28 cellular contexts compared by ENCODE assay signal in the genomic region with DNA sequence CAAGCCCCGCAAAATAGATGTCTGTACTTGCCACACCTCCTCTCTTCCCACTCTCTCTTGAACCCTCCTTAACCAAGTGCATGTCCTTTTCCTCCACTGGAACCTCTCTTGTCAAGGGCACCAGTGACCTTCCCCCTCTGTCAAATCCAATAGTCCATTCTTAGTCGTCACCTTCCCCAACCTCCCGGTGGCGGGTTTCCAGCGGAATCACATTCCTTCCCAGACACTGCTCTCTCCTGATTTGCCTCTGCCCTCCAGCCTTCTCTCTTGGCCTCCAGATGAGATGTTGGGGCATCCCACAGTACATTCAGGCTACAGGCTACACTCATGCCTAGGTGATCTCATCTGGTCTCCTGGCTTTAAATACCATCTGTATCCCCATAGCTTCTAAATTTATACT. TPM values are rescaled to one million over a fixed set of nuclear protein-coding genes. Genes with fewer than 3 reads are reported as not detected.
"Had no signal": no experiment of that assay in that cellular context is flagged by ENCODE, and none has a peak within 500 bp of the region (broad histone marks: within the 10 kb centered on the region; RNA-seq: fewer than 3 reads in every experiment).

No MANE protein-coding gene starts in this region.

- DNase-seq: activated B cell treated with CpG ODN at 0.5 μM for 24 hours; activated CD4-positive, alpha-beta T cell treated with anti-CD3 and anti-CD28 coated beads for 48 hours; activated CD4-positive, alpha-beta T cell treated with anti-CD3 and anti-CD28 coated beads, Interleukin-2, amount 50 U/mL, for 1 hour; activated CD4-positive, alpha-beta T cell treated with anti-CD3 and anti-CD28 coated beads, Interleukin-2, amount 50 U/mL, for 48 hours; activated CD8-positive, alpha-beta memory T cell treated with anti-CD3 and anti-CD28 coated beads for 24 hours; activated CD8-positive, alpha-beta T cell treated with anti-CD3 and anti-CD28 coated beads for 36 hours; activated effector memory CD4-positive, alpha-beta T cell treated with Interleukin-2 at 50 U/mL for 16 hours; activated gamma-delta T cell treated with Interleukin-2 at 50 U/mL for 16 hours; activated naive CD4-positive, alpha-beta T cell treated with anti-CD3 and anti-CD28 coated beads, Interleukin-2, amount 50 U/mL, for 16 hours; activated naive CD4-positive, alpha-beta T cell treated with Interleukin-2 at 50 U/mL for 16 hours; activated T-cell treated with anti-CD3 and anti-CD28 coated beads, Interleukin-2, amount 50 U/mL, for 4 hours; amniotic stem cell; anterior cingulate cortex; brain microvascular endothelial cell; caudate nucleus; colonic mucosa; effector CD8-positive, alpha-beta T cell; esophagus squamous epithelium; foreskin melanocyte; T-helper 1 cell; T-helper 17 cell; T1000; WERI-Rb-1 had no signal

- H3K4me3 ChIP-seq: colonic mucosa, esophagus squamous epithelium, gastroesophageal sphincter had no signal

- H3K9me3 ChIP-seq: colonic mucosa, esophagus squamous epithelium, gastroesophageal sphincter had no signal

- ATAC-seq: activated CD4-positive, CD25-positive, alpha-beta regulatory T cell treated with anti-CD3 and anti-CD28 coated beads, Interleukin-2, amount 50 U/mL, for 24 hours; activated CD8-positive, alpha-beta T cell treated with anti-CD3 and anti-CD28 coated beads for 36 hours; activated T-cell treated with anti-CD3 and anti-CD28 coated beads, Interleukin-2, amount 50 U/mL, for 4 hours; activated T-helper 17 cell treated with anti-CD3 and anti-CD28 coated beads, Interleukin-2, amount 50 U/mL, for 72 hours; gastroesophageal sphincter; T-helper 17 cell had no signal

- H3K4me1 ChIP-seq: colonic mucosa, esophagus squamous epithelium, gastroesophageal sphincter had no signal

- H3K27me3 ChIP-seq: brain microvascular endothelial cell, colonic mucosa, esophagus squamous epithelium, gastroesophageal sphincter had no signal

- H3K27ac ChIP-seq: brain microvascular endothelial cell, colonic mucosa, epithelial cell of prostate, esophagus squamous epithelium, gastroesophageal sphincter, WERI-Rb-1 had no signal

- H3K36me3 ChIP-seq: brain microvascular endothelial cell, colonic mucosa, esophagus squamous epithelium, gastroesophageal sphincter, WERI-Rb-1 had no signal

RNA-seq across cellular contexts. Expression of gene SCN5A, which starts 31.1 kb away (rescaled TPM):
- total RNA-seq: activated B cell treated with CpG ODN at 0.5 μM for 24 hours; activated T-cell treated with anti-CD3 and anti-CD28 coated beads, Interleukin-2, amount 50 U/mL, for 4 hours; bronchial epithelial cell had no signal
